In the genomic region with DNA sequence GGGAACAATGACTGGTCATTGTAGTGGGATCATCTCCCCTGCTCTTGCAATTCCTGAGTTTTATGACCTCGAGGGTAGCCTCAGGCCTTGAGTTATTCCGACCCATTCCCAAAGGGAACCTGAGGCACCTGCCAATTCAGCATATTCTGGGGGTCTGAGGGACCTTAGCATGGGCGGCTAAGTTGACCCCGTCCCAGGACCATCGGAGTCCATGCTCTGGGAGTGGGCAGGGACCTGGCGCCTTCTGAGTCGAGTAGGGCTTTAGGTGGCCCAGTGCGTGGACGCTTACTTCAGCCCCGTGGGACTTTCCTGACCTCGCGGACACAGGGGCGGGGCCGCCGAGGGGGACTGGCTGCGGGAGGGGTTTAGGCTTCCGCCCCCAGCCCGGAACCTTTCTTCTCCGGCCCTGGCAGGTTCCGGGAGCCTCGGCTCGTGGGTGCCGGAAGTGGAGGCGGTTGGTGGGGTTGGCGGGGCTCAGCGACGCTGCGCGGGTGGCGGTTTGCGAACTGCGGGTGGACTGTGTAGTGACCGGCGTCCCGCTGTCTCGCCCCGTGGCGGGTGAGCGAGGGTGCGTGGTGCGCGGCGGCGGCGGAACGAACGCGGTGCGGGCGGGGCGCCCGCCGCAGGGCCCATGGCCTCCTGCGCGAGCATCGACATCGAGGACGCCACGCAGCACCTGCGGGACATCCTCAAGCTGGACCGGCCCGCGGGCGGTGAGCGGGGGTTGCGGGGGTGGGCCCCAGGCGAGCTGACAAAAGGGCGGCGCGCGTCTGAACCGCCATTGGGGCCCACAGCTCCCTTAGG, we compare ENCODE assay signal across 8 cellular contexts. TPM values are rescaled to one million over a fixed set of nuclear protein-coding genes. Genes with fewer than 3 reads are reported as not detected.
DNase-seq lines count a peak whose midpoint lies in the region; ATAC-seq and TF ChIP-seq lines count a peak whose summit lies in the region.

A gene with protein sequence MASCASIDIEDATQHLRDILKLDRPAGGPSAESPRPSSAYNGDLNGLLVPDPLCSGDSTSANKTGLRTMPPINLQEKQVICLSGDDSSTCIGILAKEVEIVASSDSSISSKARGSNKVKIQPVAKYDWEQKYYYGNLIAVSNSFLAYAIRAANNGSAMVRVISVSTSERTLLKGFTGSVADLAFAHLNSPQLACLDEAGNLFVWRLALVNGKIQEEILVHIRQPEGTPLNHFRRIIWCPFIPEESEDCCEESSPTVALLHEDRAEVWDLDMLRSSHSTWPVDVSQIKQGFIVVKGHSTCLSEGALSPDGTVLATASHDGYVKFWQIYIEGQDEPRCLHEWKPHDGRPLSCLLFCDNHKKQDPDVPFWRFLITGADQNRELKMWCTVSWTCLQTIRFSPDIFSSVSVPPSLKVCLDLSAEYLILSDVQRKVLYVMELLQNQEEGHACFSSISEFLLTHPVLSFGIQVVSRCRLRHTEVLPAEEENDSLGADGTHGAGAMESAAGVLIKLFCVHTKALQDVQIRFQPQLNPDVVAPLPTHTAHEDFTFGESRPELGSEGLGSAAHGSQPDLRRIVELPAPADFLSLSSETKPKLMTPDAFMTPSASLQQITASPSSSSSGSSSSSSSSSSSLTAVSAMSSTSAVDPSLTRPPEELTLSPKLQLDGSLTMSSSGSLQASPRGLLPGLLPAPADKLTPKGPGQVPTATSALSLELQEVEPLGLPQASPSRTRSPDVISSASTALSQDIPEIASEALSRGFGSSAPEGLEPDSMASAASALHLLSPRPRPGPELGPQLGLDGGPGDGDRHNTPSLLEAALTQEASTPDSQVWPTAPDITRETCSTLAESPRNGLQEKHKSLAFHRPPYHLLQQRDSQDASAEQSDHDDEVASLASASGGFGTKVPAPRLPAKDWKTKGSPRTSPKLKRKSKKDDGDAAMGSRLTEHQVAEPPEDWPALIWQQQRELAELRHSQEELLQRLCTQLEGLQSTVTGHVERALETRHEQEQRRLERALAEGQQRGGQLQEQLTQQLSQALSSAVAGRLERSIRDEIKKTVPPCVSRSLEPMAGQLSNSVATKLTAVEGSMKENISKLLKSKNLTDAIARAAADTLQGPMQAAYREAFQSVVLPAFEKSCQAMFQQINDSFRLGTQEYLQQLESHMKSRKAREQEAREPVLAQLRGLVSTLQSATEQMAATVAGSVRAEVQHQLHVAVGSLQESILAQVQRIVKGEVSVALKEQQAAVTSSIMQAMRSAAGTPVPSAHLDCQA (N-terminal part only) (plus strand): TSS at position 422 of the 804 bp plus-strand sequence. CDS start 210 bp downstream, at position 632.

- H3K4me1 ChIP-seq in Peyer's patch (peaks cover 0 to 31% (median 11%) of the 10 kb centered on the region in 4 donors), esophagus squamous epithelium (peaks cover 20 to 45% (median 22%) of the 10 kb centered on the region in 3 donors)

- H3K27me3 ChIP-seq in Peyer's patch (no peaks in the 10 kb centered on the region), esophagus squamous epithelium (no peaks in the 10 kb centered on the region)

- H3K9me3 ChIP-seq in Peyer's patch (no peaks in the 10 kb centered on the region), esophagus squamous epithelium (no peaks in the 10 kb centered on the region)

- peak; percentile 54 to 62 for TF ChIP-seq POLR2A in Peyer's patch (IDR thresholded peaks at IDR 0.05)
- TF ChIP-seq POLR2A in esophagus squamous epithelium (IDR thresholded peaks at IDR 0.05), result peak in 2 of 4 donors; percentile 47 to 61

- DNase-seq in GM19238 (ENCODE audit: insufficient read length, low spot score) (peak; percentile 93), Peyer's patch (peak; percentile 81 to 92 (median 87)), activated T-helper 1 cell treated with Interleukin-2 at 50 U/mL for 16 hours (ENCODE audit: low read depth) (peak; percentile 80), esophagus squamous epithelium (lab: John Stamatoyannopoulos, UW) (peak; percentile 16), myocyte (ENCODE audit: low read depth) (peak; percentile 86)
- DNase-seq in stimulated activated CD8-positive, alpha-beta memory T cell treated with anti-CD3 and anti-CD28 coated beads, Interleukin-7, amount 100 ng/mL, for 4 hours (ENCODE audit: low read depth in 2 of 2), result peak; percentile 78 to 82

- TF ChIP-seq CTCF in C4-2B (conservative IDR thresholded peaks at IDR 0.05) (no peak), Peyer's patch (IDR thresholded peaks at IDR 0.05) (no peak), esophagus squamous epithelium (IDR thresholded peaks at IDR 0.05) (peak in 1 of 6 experiments; percentile 17)

- peak; percentile 74 for ATAC-seq in HG03442 (IDR thresholded peaks at IDR 0.05; ENCODE audit: unreplicated experiment)

- WGBS in esophagus squamous epithelium, 2 donors, result 0 to 8% methylated on average over 2 to 17 of the region's 72 CpGs

- H3K36me3 ChIP-seq in Peyer's patch (peaks cover 0 to 49% (median 0%) of the 10 kb centered on the region in 3 donors), esophagus squamous epithelium (peaks cover 6 to 65% (median 38%) of the 10 kb centered on the region in 3 donors)

- peak within 1 kb of the TSS; percentile 89 for H3K27ac ChIP-seq in C4-2B
- peak within 1 kb of the TSS; percentile 63 to 90 (median 76) for H3K27ac ChIP-seq in Peyer's patch
- peak within 1 kb of the TSS; percentile 86 to 92 (median 86) for H3K27ac ChIP-seq in esophagus squamous epithelium

- intact Hi-C loops in esophagus squamous epithelium (cut with DNase I), result no loop called here

- H3K4me3 ChIP-seq in Peyer's patch (peak within 1 kb of the TSS; percentile 71 to 100 (median 78)), esophagus squamous epithelium (peak within 1 kb of the TSS; percentile 77 to 97 (median 90))

RNA-seq across cellular contexts. Expression of the gene that starts here (rescaled TPM):
- total RNA-seq in Peyer's patch (100 to 1,000 TPM in 2 of 4 donors, 10 to 100 TPM in 2; 94.2 to 154 (median 114) TPM), esophagus squamous epithelium (10 to 100 TPM; 26.5 to 46.9 (median 37.0) TPM), myocyte (147 and 164 TPM in 2 replicates)
- 61.8 TPM for polyA plus RNA-seq in myocyte (2012)

Comparison
In these comparisons a context has a peak if more than half of its experiments do, and no peak if none do; other contexts are left out.
1. Peak in every context shown above with its lines: DNase-seq, ATAC-seq, H3K4me3 ChIP-seq and H3K27ac ChIP-seq.
2. DNase-seq: peak in every context shown above with its lines; median percentile 93 in GM19238; 87 in Peyer's patch; 86 in myocyte; 80 in activated T-helper 1 cell treated with Interleukin-2 at 50 U/mL for 16 hours; 80 in stimulated activated CD8-positive, alpha-beta memory T cell treated with anti-CD3 and anti-CD28 coated beads, Interleukin-7, amount 100 ng/mL, for 4 hours; 16 in esophagus squamous epithelium.